In genomic region chr14:106372870-106373657, GRCh38 we compare ENCODE assay signal across 7 cellular contexts.
DNase-seq lines count a peak whose midpoint lies in the region; ATAC-seq, FAIRE-seq and TF ChIP-seq lines count a peak whose summit lies in the region.

No MANE protein-coding gene starts in this region.

- ATAC-seq in PC-3 = no peak; the same call in 1 of the 2 replicates
- ATAC-seq in HG03159 (IDR thresholded peaks at IDR 0.05; ENCODE audit: unreplicated experiment) = no peak

- no peak overlapping the region for H3K4me3 ChIP-seq in PC-3 (ENCODE audit: low read length)
- no peak overlapping the region for H3K4me3 ChIP-seq in kidney (ENCODE audit: low read length in 2 of 2)

- H3K36me3 ChIP-seq in PC-3 (ENCODE audit: low read depth, low read length) = no peaks in the 10 kb centered on the region
- no peaks in the 10 kb centered on the region for H3K36me3 ChIP-seq in kidney (ENCODE audit: control insufficient read depth in 1 of 2, insufficient read depth in 2 of 2, low read length in 2 of 2)

- DNase-seq in GM12892 (ENCODE audit: insufficient read length) (peak; percentile 61), HK-2 (ENCODE audit: unreplicated experiment) (peak; percentile 28), PC-3 (peak; percentile 8), activated T-helper 1 cell treated with Interleukin-2 at 50 U/mL for 16 hours (ENCODE audit: low read depth) (peak; percentile 62), kidney (peak; percentile 77)
- DNase-seq in stimulated activated CD8-positive, alpha-beta memory T cell treated with anti-CD3 and anti-CD28 coated beads, Interleukin-2, amount 100 ng/mL, for 48 hours (ENCODE audit: low read depth in 2 of 2) = peak; percentile 67 to 79

- H3K27me3 ChIP-seq in PC-3 (ENCODE audit: low read length) = no peaks in the 10 kb centered on the region

- intact Hi-C loops in PC-3 (cut with micrococcal nuclease) (no loop called here), kidney (cut with DNase I) (no loop called here)

- H3K9me2 ChIP-seq in PC-3 (replicated peaks; ENCODE audit: low read length) = no peaks in the 10 kb centered on the region

- no peaks in the 10 kb centered on the region for H3K4me1 ChIP-seq in PC-3 (ENCODE audit: insufficient read depth, low read length)
- H3K4me1 ChIP-seq in kidney (ENCODE audit: control insufficient read depth in 1 of 2, insufficient read depth in 1 of 2, low read depth in 1 of 2, low read length in 2 of 2) = no peaks in the 10 kb centered on the region

- CTCF ChIA-PET in PC-3 (lab: Charles Lee) = interaction anchor here (0.5 kb wide), 1 partner anchor 106 kb away, joined by 3 read pairs; no protein-coding TSS in a partner anchor

- FAIRE-seq in GM12892 (lab: Jason Lieb, UNC) = peak; percentile 95
- FAIRE-seq in kidney (lab: Jason Lieb, UNC) = no peak

- H3K27ac ChIP-seq in PC-3 (ENCODE audit: low read length) = no peak overlapping the region
- H3K27ac ChIP-seq in kidney (ENCODE audit: low read depth in 2 of 2, low read length in 2 of 2) = no peak overlapping the region

- H3K9ac ChIP-seq in PC-3 (ENCODE audit: low read length) = no peak overlapping the region
- no peak overlapping the region for H3K9ac ChIP-seq in kidney (ENCODE audit: low read length in 2 of 2)

- BruUV-seq in PC-3 (replicated peaks; lab: Mats Ljungman, UMichigan) = no TSS peak

- no peak overlapping the region for H2AFZ ChIP-seq in PC-3 (ENCODE audit: low read length)

- no peaks in the 10 kb centered on the region for H3K79me2 ChIP-seq in PC-3 (ENCODE audit: low read length)

- peak; percentile 45 for TF ChIP-seq CTCF in PC-3 (conservative IDR thresholded peaks at IDR 0.05; ENCODE audit: low read depth, low read length)
- peak; percentile 42 for TF ChIP-seq CTCF in kidney (IDR thresholded peaks at IDR 0.05; ENCODE audit: borderline replicate concordance, extremely low read depth, insufficient read depth)

- POLR2A ChIA-PET in PC-3 (lab: Charles Lee; ENCODE audit: unreplicated experiment) = no interaction called here

- H3K4me2 ChIP-seq in PC-3 (ENCODE audit: low read length) = no peak overlapping the region

- no peaks in the 10 kb centered on the region for H4K20me1 ChIP-seq in PC-3 (ENCODE audit: low read length)

- H3F3A ChIP-seq in PC-3 (ENCODE audit: low read length, unreplicated experiment) = no peaks in the 10 kb centered on the region

- no peak for TF ChIP-seq POLR2A in GM12892 (IDR thresholded peaks at IDR 0.05; ENCODE audit: low read depth, low read length)

- H3K9me3 ChIP-seq in PC-3 (ENCODE audit: low read length) (0 out of 2 replicates have a peak, but pooled peaks cover 3% of the 10 kb centered on the region), kidney (ENCODE audit: control insufficient read depth in 1 of 2, low read length in 2 of 2) (no peaks in the 10 kb centered on the region)

Comparison
In these comparisons a context has a peak if more than half of its experiments do, and no peak if none do; other contexts are left out.
1. DNase-seq: peak in every context shown above with its lines; median percentile 77 in kidney; 73 in stimulated activated CD8-positive, alpha-beta memory T cell treated with anti-CD3 and anti-CD28 coated beads, Interleukin-2, amount 100 ng/mL, for 48 hours; 62 in activated T-helper 1 cell treated with Interleukin-2 at 50 U/mL for 16 hours; 61 in GM12892; 28 in HK-2; 8 in PC-3.